Comparison of ENCODE assay signal across 14 cellular contexts in the genomic region with DNA sequence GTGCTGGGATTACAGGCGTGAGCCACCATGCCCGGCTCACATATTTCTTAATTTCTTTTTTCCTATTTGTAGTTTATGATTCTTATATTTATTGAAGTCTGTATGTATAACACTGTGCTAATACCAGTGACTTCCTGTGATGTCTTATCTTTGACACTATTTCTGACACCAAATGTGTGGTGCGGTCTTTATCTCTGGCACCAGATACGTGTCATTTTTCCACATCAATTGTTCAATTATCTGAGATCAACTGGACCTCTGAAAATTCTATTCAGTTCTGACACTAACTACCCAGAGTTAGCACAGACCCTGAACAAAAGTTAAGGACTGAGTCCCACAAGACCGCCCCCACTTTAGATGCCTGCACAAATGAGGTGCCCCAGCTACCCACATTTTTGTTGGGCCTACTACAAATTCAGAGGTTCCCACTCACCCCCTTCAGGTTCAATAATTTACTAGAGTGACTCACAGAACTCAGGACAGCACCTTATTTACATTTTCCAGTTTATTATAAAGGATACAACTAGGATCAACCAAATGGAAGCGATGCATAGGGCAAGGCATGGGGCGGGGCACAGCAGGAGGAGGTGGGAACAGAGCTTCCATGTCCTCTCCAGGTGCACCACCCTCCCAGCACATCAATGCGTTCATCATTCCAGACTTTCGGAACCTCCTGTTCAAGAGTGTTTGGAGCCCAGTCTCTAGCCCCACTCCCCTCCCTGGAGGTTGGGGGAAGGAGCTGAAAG.
"Had no signal": no experiment of that assay in that cellular context is flagged by ENCODE, and none has a peak within 500 bp of the region (broad histone marks: within the 10 kb centered on the region; RNA-seq: fewer than 3 reads in every experiment).

No MANE protein-coding gene starts in this region.

- DNase-seq: activated CD4-positive, alpha-beta T cell treated with anti-CD3 and anti-CD28 coated beads for 36 hours; activated CD8-positive, alpha-beta memory T cell treated with anti-CD3 and anti-CD28 coated beads for 24 hours; activated gamma-delta T cell treated with Interleukin-2 at 50 U/mL for 16 hours; heart left ventricle; kidney; left ventricle myocardium superior; mesenchymal stem cell; ovary; stimulated activated CD4-positive, alpha-beta T cell treated with anti-CD3 and anti-CD28 coated beads, Interleukin-4, amount 100 ng/mL, for 4 hours; T-helper 9 cell; tibial artery; WERI-Rb-1 had no signal

- ATAC-seq: activated CD4-positive, alpha-beta T cell treated with anti-CD3 and anti-CD28 coated beads for 36 hours; heart left ventricle; left ventricle myocardium superior had no signal

- H3K27me3 ChIP-seq: heart left ventricle, ovary, tibial artery, vagina had no signal

- H3K9me3 ChIP-seq: heart left ventricle, ovary, tibial artery, vagina had no signal

- H3K4me1 Mint-ChIP-seq: activated CD4-positive, alpha-beta T cell treated with anti-CD3 and anti-CD28 coated beads for 36 hours had no signal

- H3K36me3 ChIP-seq: ovary, vagina, WERI-Rb-1 had no signal

- H3K9me3 Mint-ChIP-seq: neural crest cell had no signal

- H3K4me1 ChIP-seq: heart left ventricle, tibial artery, vagina had no signal

- H3K27ac ChIP-seq: ovary, tibial artery, vagina, WERI-Rb-1 had no signal

- H3K4me3 ChIP-seq: heart left ventricle, ovary, tibial artery, vagina had no signal

- H3K4me3 Mint-ChIP-seq: activated CD4-positive, alpha-beta T cell treated with anti-CD3 and anti-CD28 coated beads for 36 hours; neural crest cell had no signal

- H3K27me3 Mint-ChIP-seq: activated CD4-positive, alpha-beta T cell treated with anti-CD3 and anti-CD28 coated beads for 36 hours had no signal
